ENCODE assay signal across 27 cellular contexts in the genomic region with DNA sequence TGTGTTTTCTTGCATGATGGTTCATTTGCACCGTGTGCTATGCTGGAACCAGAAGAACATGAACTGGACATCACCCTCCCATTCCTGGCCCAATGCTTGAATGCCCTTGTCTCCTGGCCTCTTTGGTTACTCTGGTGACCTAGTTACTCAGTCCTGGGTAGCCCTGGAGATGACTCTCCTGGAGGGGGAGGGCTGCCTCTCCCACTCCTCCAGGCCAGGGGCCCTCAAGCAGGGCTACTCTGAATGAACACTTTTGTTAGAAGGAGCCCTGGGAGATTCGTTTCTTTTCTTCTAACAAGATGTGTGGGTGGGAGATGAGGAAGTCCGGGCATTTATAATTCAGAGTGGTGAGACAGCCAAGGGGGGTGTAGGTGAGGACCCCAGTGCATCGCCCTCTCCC. TPM values are rescaled to one million over a fixed set of nuclear protein-coding genes. Genes with fewer than 3 reads are reported as not detected.
A peak's percentile ranks its signal among the peaks of the same experiment; 100 is the strongest.
DNase-seq lines count a peak whose midpoint lies in the region; ATAC-seq, FAIRE-seq and TF ChIP-seq lines count a peak whose summit lies in the region.
"Had no signal": no experiment of that assay in that cellular context is flagged by ENCODE, and none has a peak within 500 bp of the region (broad histone marks: within the 10 kb centered on the region; RNA-seq: fewer than 3 reads in every experiment).

No MANE protein-coding gene starts in this region.

- in situ Hi-C loops in K562 (cut with MboI) = no loop called here

- H3K4me3 Mint-ChIP-seq in type B pancreatic cell = peak overlapping the region; percentile 37
- H3K4me3 Mint-ChIP-seq in activated CD8-positive, alpha-beta T cell treated with anti-CD3 and anti-CD28 coated beads for 36 hours = no peak overlapping the region

- intact Hi-C loops in heart left ventricle (cut with DNase I) (loop anchor here in 1 of 10 donors (2.0 kb wide), 1 partner anchor 22 kb away; no protein-coding TSS in a partner anchor), Right ventricle myocardium inferior (cut with DNase I) (loop anchor here (2.0 kb wide), 1 partner anchor 18 kb away; no protein-coding TSS in a partner anchor), K562 (cut with micrococcal nuclease) (no loop called here)
- intact Hi-C loops in activated CD8-positive, alpha-beta T cell treated with anti-CD3 and anti-CD28 coated beads for 36 hours (cut with micrococcal nuclease) = no loop called here

- peak overlapping the region in 11 of 12 donors; percentile 13 to 98 (median 86) for H3K27ac ChIP-seq in heart left ventricle
- no peak overlapping the region for H3K27ac ChIP-seq in K562 (ENCODE audit: extremely low read depth, low read depth, low read length)
- H3K27ac ChIP-seq: SK-N-MC had no signal

- CTCF ChIA-PET in K562 (lab: Yijun Ruan, JAX; ENCODE audit: low intra/inter-chr PET ratio) = no interaction called here
- CTCF ChIA-PET in activated CD8-positive, alpha-beta T cell treated with anti-CD3 and anti-CD28 coated beads for 36 hours (lab: Charles Lee) = no interaction called here

- WGBS in heart left ventricle, 4 donors = 42 to 55% (median 49%) methylated on average over 4 of the region's 4 CpGs
- WGBS in K562 (ENCODE audit: insufficient coverage, low coverage, missing lambda C conversion rate) = 4% methylated on average over 4 of the region's 4 CpGs

- no peak for TF ChIP-seq RAD21 in K562 (CRISPR knock-in tag; conservative IDR thresholded peaks at IDR 0.05 in 1 of 2, IDR thresholded peaks at IDR 0.05 in 1 of 2)

- TF ChIP-seq POLR2A in heart left ventricle (IDR thresholded peaks at IDR 0.05) (no peak), K562 (conservative IDR thresholded peaks at IDR 0.05) (no peak)

- H3K9me3 ChIP-seq in heart left ventricle = no peaks in the 10 kb centered on the region
- H3K9me3 ChIP-seq in K562 (replicated peaks; ENCODE audit: control insufficient read depth, insufficient read depth, low read depth, low read length) = no peaks in the 10 kb centered on the region

- no peaks in the 10 kb centered on the region for H3K79me2 ChIP-seq in K562 (ENCODE audit: control insufficient read depth, insufficient read depth, low read length)

- no TSS peak for BruUV-seq in K562 (replicated peaks; lab: Mats Ljungman, UMichigan)

- TF ChIP-seq CTCF in heart left ventricle (IDR thresholded peaks at IDR 0.05) (no peak), K562 (IDR thresholded peaks at IDR 0.05 in 2 of 3, conservative IDR thresholded peaks at IDR 0.05 in 1 of 3; ENCODE audit: insufficient read depth in 2 of 3, low read depth in 1 of 3, low read length in 3 of 3) (no peak), type B pancreatic cell (conservative IDR thresholded peaks at IDR 0.05) (no peak)
- no peak for TF ChIP-seq CTCF in activated CD8-positive, alpha-beta T cell treated with anti-CD3 and anti-CD28 coated beads for 36 hours (IDR thresholded peaks at IDR 0.05)

- no peaks in the 10 kb centered on the region for H3K36me3 Mint-ChIP-seq in type B pancreatic cell
- H3K36me3 Mint-ChIP-seq in activated CD8-positive, alpha-beta T cell treated with anti-CD3 and anti-CD28 coated beads for 36 hours (ENCODE audit: low read depth) = no peaks in the 10 kb centered on the region

- no peak overlapping the region for H3K4me2 ChIP-seq in K562 (ENCODE audit: insufficient read depth, low read length)

- POLR2A ChIA-PET in K562 (lab: Yijun Ruan, JAX) = interaction anchor here (0.6 to 1.0 kb wide), 4 partner anchors 15 to 369 kb away, joined by 3 to 4 read pairs (median 3); a partner anchor contains a TSS
- POLR2A ChIA-PET in activated CD8-positive, alpha-beta T cell treated with anti-CD3 and anti-CD28 coated beads for 36 hours (lab: Charles Lee) = interaction anchor here (0.9 to 1.0 kb wide), 2 partner anchors 11 to 14 kb away, joined by 3 read pairs; no protein-coding TSS in a partner anchor

- peaks cover 20% of the 10 kb centered on the region for H3K4me1 Mint-ChIP-seq in type B pancreatic cell (ENCODE audit: unreplicated experiment)
- peaks cover 9% of the 10 kb centered on the region for H3K4me1 Mint-ChIP-seq in activated CD8-positive, alpha-beta T cell treated with anti-CD3 and anti-CD28 coated beads for 36 hours (ENCODE audit: low read depth)

- ATAC-seq in heart left ventricle (no peak), Right ventricle myocardium inferior (no peak), K562 (no peak), HG03196 (IDR thresholded peaks at IDR 0.05; ENCODE audit: unreplicated experiment) (no peak)
- no peak for ATAC-seq in activated CD8-positive, alpha-beta T cell treated with anti-CD3 and anti-CD28 coated beads for 36 hours

- H2AFZ ChIP-seq in K562 (ENCODE audit: low read depth, low read length) = no peak overlapping the region

- no peak overlapping the region for H3K9ac ChIP-seq in K562 (ENCODE audit: insufficient read depth in 1 of 2, low read depth in 2 of 2, low read length in 2 of 2)

- H3K27me3 Mint-ChIP-seq in type B pancreatic cell = peaks cover 96% of the 10 kb centered on the region
- H3K27me3 Mint-ChIP-seq in activated CD8-positive, alpha-beta T cell treated with anti-CD3 and anti-CD28 coated beads for 36 hours = peaks cover 76% of the 10 kb centered on the region

- FAIRE-seq in K562 (lab: Jason Lieb, UNC) = no peak
- FAIRE-seq: GM18507 had no signal

- H3K4me1 ChIP-seq in heart left ventricle = peaks cover 0 to 45% (median 7%) of the 10 kb centered on the region in 12 donors
- H3K4me1 ChIP-seq in K562 (replicated peaks in 1 of 2; ENCODE audit: control insufficient read depth in 2 of 2, insufficient read depth in 2 of 2, low read length in 2 of 2) = peaks cover 0 to 18% of the 10 kb centered on the region in 2 experiments; a peak in 1 of 5 replicates

- peaks cover 7 to 96% (median 33%) of the 10 kb centered on the region in 9 donors for H3K27me3 ChIP-seq in heart left ventricle
- H3K27me3 ChIP-seq in K562 (ENCODE audit: control insufficient read depth in 2 of 2, insufficient read depth in 2 of 2, low read length in 2 of 2) = peaks cover 60 to 81% of the 10 kb centered on the region in 2 experiments

- H3K36me3 ChIP-seq in heart left ventricle (no peaks in the 10 kb centered on the region), K562 (ENCODE audit: control insufficient read depth, insufficient read depth, low read length) (no peaks in the 10 kb centered on the region)
- H3K36me3 ChIP-seq: HAP-1 had no signal

- H3K27ac Mint-ChIP-seq in type B pancreatic cell = peak overlapping the region; percentile 9
- no peak overlapping the region for H3K27ac Mint-ChIP-seq in activated CD8-positive, alpha-beta T cell treated with anti-CD3 and anti-CD28 coated beads for 36 hours

- H3K4me3 ChIP-seq in heart left ventricle = no peak overlapping the region
- no peak overlapping the region for H3K4me3 ChIP-seq in K562
- H3K4me3 ChIP-seq: HAP-1, SK-N-MC had no signal

- H3K9me3 Mint-ChIP-seq in type B pancreatic cell = no peaks in the 10 kb centered on the region
- no peaks in the 10 kb centered on the region for H3K9me3 Mint-ChIP-seq in activated CD8-positive, alpha-beta T cell treated with anti-CD3 and anti-CD28 coated beads for 36 hours

- TF ChIP-seq EP300 in K562 (IDR thresholded peaks at IDR 0.05; ENCODE audit: low read length) = no peak

- peaks cover 3% of the 10 kb centered on the region for H4K20me1 ChIP-seq in K562 (replicated peaks; ENCODE audit: control insufficient read depth, insufficient read depth, low read length)

- H3K9me1 ChIP-seq in K562 (ENCODE audit: control insufficient read depth, insufficient read depth, low read length) = no peaks in the 10 kb centered on the region

- DNase-seq in heart left ventricle (no peak), Right ventricle myocardium inferior (ENCODE audit: missing footprints) (no peak), K562 (ENCODE audit: extremely low read depth in 1 of 4, low spot score in 3 of 4) (no peak), mesenteric fat pad (ENCODE audit: low spot score) (peak; percentile 37), type B pancreatic cell (ENCODE audit: extremely low spot score, unreplicated experiment) (no peak), Ammon's horn (ENCODE audit: low spot score) (no peak)
- DNase-seq in activated CD8-positive, alpha-beta T cell treated with anti-CD3 and anti-CD28 coated beads for 36 hours = no peak
- DNase-seq: 8988T, ACHN, DMS53, Karpas-422, NCI-H1092, NCI-H1417 treated with DMSO at 0.1 percent for 48 hours, NCI-H1694 treated with DMSO at 0.1 percent for 48 hours, NCI-H2081, NCI-H2227 treated with DMSO at 0.1 percent for 48 hours, NCI-H526 treated with DMSO at 0.1 percent for 48 hours, RPMI8226, SHP77 treated with DMSO at 0.1 percent for 48 hours had no signal

RNA-seq across cellular contexts. Expression of a gene that starts 12.0 kb away (rescaled TPM):
- 100 to 1,000 TPM; 132 to 451 (median 247) TPM for total RNA-seq in heart left ventricle
- 100 to 1,000 TPM; 153 to 356 TPM for polyA plus RNA-seq in heart left ventricle
- 261 TPM for total RNA-seq in Right ventricle myocardium inferior
- not detected in 2 replicates for total RNA-seq in K562 (2011; cell fraction: chromatin; rRNA removed; ENCODE audit: low replicate concordance)
- not detected in 2 replicates for total RNA-seq in K562 (2011; cell fraction: nucleolus; rRNA removed)
- not detected in 2 replicates for total RNA-seq in K562 (2011; cell fraction: nucleoplasm; rRNA removed)
- total RNA-seq in K562 (2014; rRNA removed) = not detected in 2 replicates
- not detected in 2 replicates for total RNA-seq in K562 (2014; rRNA removed; fragmentation: Illumina TruSeq; extraction: Trizol)
- not detected in 2 replicates for total RNA-seq in K562 (2015; rRNA removed; fragmentation: Illumina TruSeq; extraction: Trizol)
- not detected in 2 replicates for total RNA-seq in K562 (2021)
- not detected in 2 replicates for polyA plus RNA-seq in K562 (2011; rRNA removed)
- not detected in 2 replicates for polyA plus RNA-seq in K562 (2011; cell fraction: cytosol; rRNA removed)
- polyA plus RNA-seq in K562 (2011; cell fraction: nucleus; rRNA removed) = not detected in 2 replicates
- not detected in 2 replicates for polyA plus RNA-seq in K562 (2012)
- not detected in 2 replicates for polyA plus RNA-seq in K562 (2014; fragmentation: Illumina TruSeq; extraction: Trizol)
- polyA plus RNA-seq in K562 (2014; fragmentation: Nextera tagmentation; extraction: Ambion mirVana) = not detected
- polyA plus RNA-seq in K562 (2014; rRNA removed) = not detected in 2 replicates
- polyA minus RNA-seq in K562 (2011; rRNA and poly(A)+ RNA removed) = not detected in 2 replicates
- polyA minus RNA-seq in K562 (2011; cell fraction: cytosol; rRNA and poly(A)+ RNA removed) = not detected in 2 replicates
- polyA minus RNA-seq in K562 (2011; cell fraction: nucleus; rRNA and poly(A)+ RNA removed) = not detected in 2 replicates
- total RNA-seq in mesenteric fat pad = not detected
- 1.00 and 3.2 TPM in 2 replicates for total RNA-seq in type B pancreatic cell (ENCODE audit: low replicate concordance)
- total RNA-seq in activated CD8-positive, alpha-beta T cell treated with anti-CD3 and anti-CD28 coated beads for 36 hours = under 1 TPM in 1 of 2 experiments, not detected in 1; 0.36 TPM
- total RNA-seq: G401, HT-29, NCI-H460 had no signal
- polyA plus RNA-seq: BJ had no signal

Comparison
In these comparisons a context has a peak if more than half of its experiments do, and no peak if none do; other contexts are left out.
1. RNA of a gene that starts 12.0 kb away (total RNA-seq): 261 TPM in Right ventricle myocardium inferior (single experiment) and 132 to 451 TPM in heart left ventricle; 1.00 to 3.2 TPM in type B pancreatic cell, 0.36 TPM in activated CD8-positive, alpha-beta T cell treated with anti-CD3 and anti-CD28 coated beads for 36 hours, not detected in K562 and not detected in mesenteric fat pad (single experiment); every median in the first group is over 10 times any median in the second.